In the genomic region with DNA sequence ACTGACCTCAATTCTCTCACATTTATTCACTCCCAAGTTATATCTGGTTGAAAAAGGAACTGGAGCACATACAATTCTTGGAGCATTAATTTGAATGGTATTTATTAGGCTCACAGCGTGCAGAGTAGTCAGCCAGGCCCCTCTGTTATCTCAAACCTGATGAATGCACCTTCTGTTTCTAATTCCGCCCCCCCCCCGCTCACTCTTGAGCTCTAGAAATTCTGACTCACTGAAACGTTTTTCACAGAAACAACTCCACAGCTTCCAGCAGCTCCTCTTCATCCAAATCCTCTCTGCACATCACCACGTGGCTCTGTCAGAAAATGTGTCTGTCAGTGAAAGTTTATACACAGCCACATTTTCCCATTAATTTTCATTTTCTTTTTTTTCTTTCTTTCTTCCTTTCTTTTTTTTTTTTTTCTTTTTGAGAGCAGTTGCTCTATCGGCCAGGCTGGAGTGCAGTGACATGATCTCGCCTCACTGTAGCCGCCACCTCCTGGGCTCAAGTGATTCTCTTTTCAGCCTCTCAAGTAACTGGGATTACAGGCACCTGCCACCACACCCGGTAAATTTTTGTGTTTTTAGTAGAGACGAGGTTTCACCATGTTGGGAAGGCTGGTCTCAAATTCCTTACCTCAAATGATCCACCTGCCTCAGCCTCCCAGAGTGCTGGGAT, we compare ENCODE assay signal across 13 cellular contexts.
DNase-seq lines count a peak whose midpoint lies in the region; ATAC-seq and TF ChIP-seq lines count a peak whose summit lies in the region.
"Had no signal": no experiment of that assay in that cellular context is flagged by ENCODE, and none has a peak within 500 bp of the region (broad histone marks: within the 10 kb centered on the region; RNA-seq: fewer than 3 reads in every experiment).

No MANE protein-coding gene starts in this region.

- H3K4me3 ChIP-seq in fibroblast of mammary gland (ENCODE audit: control insufficient read depth, low read depth, low read length) (no peak overlapping the region), muscle layer of duodenum (ENCODE audit: low read depth in 1 of 2, low read length in 2 of 2) (no peak overlapping the region), vagina (no peak overlapping the region), spleen (no peak overlapping the region)

- no peaks in the 10 kb centered on the region for H3K36me3 ChIP-seq in muscle layer of duodenum (ENCODE audit: control insufficient read depth in 1 of 2, insufficient read depth in 2 of 2, low read length in 2 of 2)
- H3K36me3 ChIP-seq in vagina = no peaks in the 10 kb centered on the region
- H3K36me3 ChIP-seq in spleen = no peaks in the 10 kb centered on the region

- WGBS in spleen, 5 donors = 65 to 72% (median 68%) methylated on average over 10 of the region's 10 CpGs

- H3K9me3 ChIP-seq in muscle layer of duodenum (ENCODE audit: control insufficient read depth in 1 of 2, low read length in 2 of 2) (peaks cover 6 to 10% of the 10 kb centered on the region in 2 donors), vagina (no peaks in the 10 kb centered on the region), spleen (peaks cover 0 to 25% (median 16%) of the 10 kb centered on the region in 8 donors)

- no peak for TF ChIP-seq POLR2A in vagina (IDR thresholded peaks at IDR 0.05)
- TF ChIP-seq POLR2A in spleen (IDR thresholded peaks at IDR 0.05) = no peak

- H3K27ac ChIP-seq in muscle layer of duodenum (ENCODE audit: low read length) = peak overlapping the region; percentile 36
- H3K27ac ChIP-seq in vagina = peak overlapping the region; percentile 13
- no peak overlapping the region for H3K27ac ChIP-seq in spleen
- H3K27ac ChIP-seq: 22Rv1 had no signal

- intact Hi-C loops in vagina (cut with DNase I) (no loop called here), spleen (cut with DNase I; ENCODE audit: low total_unique reads) (no loop called here)

- DNase-seq in NCI-H526 treated with DMSO at 0.1 percent for 48 hours (lab: John Stamatoyannopoulos, UW) (peak; percentile 4), NCI-H526 (lab: John Stamatoyannopoulos, UW) (no peak), fibroblast of mammary gland (ENCODE audit: low read depth) (peak; percentile 26), vagina (ENCODE audit: extremely low spot score in 2 of 2) (no peak), spleen (no peak)
- DNase-seq: activated CD4-positive, alpha-beta T cell treated with anti-CD3 and anti-CD28 coated beads for 36 hours; activated T-cell treated with anti-CD3 and anti-CD28 coated beads, Interleukin-2, amount 50 U/mL, for 72 hours; DMS 273 treated with DMSO at 0.1 percent for 48 hours; NCI-H2029 had no signal

- H3K4me1 ChIP-seq in muscle layer of duodenum (ENCODE audit: control insufficient read depth in 1 of 2, insufficient read depth in 2 of 2, low read length in 2 of 2) = peaks cover 3 to 10% of the 10 kb centered on the region in 2 donors
- H3K4me1 ChIP-seq in vagina = no peaks in the 10 kb centered on the region
- no peaks in the 10 kb centered on the region for H3K4me1 ChIP-seq in spleen

- TF ChIP-seq CTCF in fibroblast of mammary gland (conservative IDR thresholded peaks at IDR 0.05; ENCODE audit: control insufficient read depth, insufficient read depth, low read depth, low read length) (no peak), vagina (IDR thresholded peaks at IDR 0.05) (no peak), spleen (IDR thresholded peaks at IDR 0.05 in 8 of 11, conservative IDR thresholded peaks at IDR 0.05 in 3 of 11) (no peak)

- ATAC-seq in HG03135 (IDR thresholded peaks at IDR 0.05; ENCODE audit: unreplicated experiment) (no peak), HG03354 (IDR thresholded peaks at IDR 0.05; ENCODE audit: poor library complexity, severe bottlenecking, unreplicated experiment) (no peak)
- ATAC-seq: activated CD4-positive, alpha-beta T cell treated with anti-CD3 and anti-CD28 coated beads for 36 hours; activated T-cell treated with anti-CD3 and anti-CD28 coated beads, Interleukin-2, amount 50 U/mL, for 72 hours had no signal

- H3K27me3 ChIP-seq in muscle layer of duodenum (ENCODE audit: low read depth, low read length) = no peaks in the 10 kb centered on the region
- H3K27me3 ChIP-seq in vagina = no peaks in the 10 kb centered on the region
- H3K27me3 ChIP-seq in spleen (replicated peaks in 1 of 7) = no peaks in the 10 kb centered on the region

Comparison
In these comparisons a context has a peak if more than half of its experiments do, and no peak if none do; other contexts are left out.
1. DNase-seq: peak in NCI-H526 treated with DMSO at 0.1 percent for 48 hours (single experiment) and fibroblast of mammary gland (single experiment); none in NCI-H526 (0 of 2), vagina (0 of 2) and spleen (single experiment).
2. H3K27ac ChIP-seq: peak in muscle layer of duodenum (single experiment) and vagina (single experiment); none in spleen (0 of 8).